In the genomic region with DNA sequence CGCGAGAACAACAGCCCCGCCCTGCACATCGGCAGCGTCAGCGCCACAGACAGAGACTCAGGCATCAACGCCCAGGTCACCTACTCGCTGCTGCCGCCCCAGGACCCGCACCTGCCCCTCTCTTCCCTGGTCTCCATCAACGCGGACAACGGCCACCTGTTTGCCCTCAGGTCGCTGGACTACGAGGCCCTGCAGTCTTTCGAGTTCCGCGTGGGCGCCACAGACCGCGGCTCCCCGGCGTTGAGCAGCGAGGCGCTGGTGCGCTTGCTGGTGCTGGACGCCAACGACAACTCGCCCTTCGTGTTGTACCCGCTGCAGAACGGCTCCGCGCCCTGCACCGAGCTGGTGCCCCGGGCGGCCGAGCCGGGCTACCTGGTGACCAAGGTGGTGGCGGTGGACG, we compare ENCODE assay signal across 2 cellular contexts. TPM values are rescaled to one million over a fixed set of nuclear protein-coding genes. Genes with fewer than 3 reads are reported as not detected.
"Had no signal": no experiment of that assay in that cellular context is flagged by ENCODE, and none has a peak within 500 bp of the region (broad histone marks: within the 10 kb centered on the region; RNA-seq: fewer than 3 reads in every experiment).

No MANE protein-coding gene starts in this region.

RNA-seq across cellular contexts. Expression of a gene that starts 1.8 kb away (rescaled TPM):
- total RNA-seq: H7, H9 had no signal

RNA-seq across cellular contexts. Expression of a gene that starts 26.0 kb away (rescaled TPM):
- total RNA-seq: H7 had no signal
